Comparison of ENCODE assay signal across 8 cellular contexts in genomic region chr7:106283831-106284515, GRCh38. TPM values are rescaled to one million over a fixed set of nuclear protein-coding genes. Genes with fewer than 3 reads are reported as not detected.
DNase-seq lines count a peak whose midpoint lies in the region; ATAC-seq and TF ChIP-seq lines count a peak whose summit lies in the region.

No MANE protein-coding gene starts in this region.

- H3K4me3 ChIP-seq in endocrine pancreas (ENCODE audit: control insufficient read depth, insufficient read depth, low read length) (peak overlapping the region; percentile 99), mesodermal cell (ENCODE audit: extremely low read depth, insufficient read depth, low read length, poor library complexity, severe bottlenecking) (peak overlapping the region; percentile 69)

- no peaks in the 10 kb centered on the region for H3K9me3 Mint-ChIP-seq in activated CD8-positive, alpha-beta memory T cell treated with anti-CD3 and anti-CD28 coated beads, Interleukin-2, amount 10 ng/mL, durations not matched to agents 7 days and 5 days (ENCODE audit: low read depth)

- peak overlapping the region; percentile 95 for H3K4me3 Mint-ChIP-seq in activated CD8-positive, alpha-beta memory T cell treated with anti-CD3 and anti-CD28 coated beads, Interleukin-2, amount 10 ng/mL, durations not matched to agents 7 days and 5 days

- H3K27me3 ChIP-seq in endocrine pancreas (ENCODE audit: control insufficient read depth, insufficient read depth, low read length): no peaks in the 10 kb centered on the region

- CTCF ChIA-PET in activated CD8-positive, alpha-beta memory T cell treated with anti-CD3 and anti-CD28 coated beads, Interleukin-2, amount 10 ng/mL, durations not matched to agents 7 days and 5 days (lab: Charles Lee): interaction anchor here (1.8 to 2.6 kb wide), 3 partner anchors 63 to 141 kb away, joined by 4 to 18 read pairs (median 9); no protein-coding TSS in a partner anchor

- ATAC-seq in HG02973 (IDR thresholded peaks at IDR 0.05; ENCODE audit: unreplicated experiment): peak; percentile 4
- peak; percentile 3 for ATAC-seq in activated CD8-positive, alpha-beta memory T cell treated with anti-CD3 and anti-CD28 coated beads, Interleukin-2, amount 10 ng/mL, durations not matched to agents 7 days and 5 days

- DNase-seq in GM13977 (ENCODE audit: low spot score): peak; percentile 8
- peak; percentile 51 for DNase-seq in NCI-H345 treated with DMSO at 0.1 percent for 48 hours (lab: John Stamatoyannopoulos, UW; ENCODE audit: unreplicated experiment)
- DNase-seq in activated CD8-positive, alpha-beta memory T cell treated with anti-CD3 and anti-CD28 coated beads, Interleukin-2, amount 10 ng/mL, durations not matched to agents 7 days and 5 days: peak; percentile 66
- peak; percentile 7 to 21 for DNase-seq in stimulated activated CD8-positive, alpha-beta memory T cell treated with anti-CD3 and anti-CD28 coated beads, Interleukin-15, amount 100 ng/mL, for 4 hours (ENCODE audit: low read depth in 2 of 2)
- DNase-seq in GOT3 (lab: John Stamatoyannopoulos, UW): no peak

- no peaks in the 10 kb centered on the region for H3K27me3 Mint-ChIP-seq in activated CD8-positive, alpha-beta memory T cell treated with anti-CD3 and anti-CD28 coated beads, Interleukin-2, amount 10 ng/mL, durations not matched to agents 7 days and 5 days

- H3K36me3 ChIP-seq in endocrine pancreas (ENCODE audit: control insufficient read depth, insufficient read depth, low read length): no peaks in the 10 kb centered on the region
- no peaks in the 10 kb centered on the region for H3K36me3 ChIP-seq in mesodermal cell (ENCODE audit: control insufficient read depth, insufficient read depth, low read length)

- in situ Hi-C loops in GM13977 (cut with MboI; ENCODE audit: low pct_unique_long_range_greater_than_20kb, low sequenced_read_pairs, unreplicated experiment): no loop called here

- 0% methylated on average over 32 to 34 of the region's 43 CpGs for WGBS in mesodermal cell (ENCODE audit: insufficient coverage in 2 of 2), 2 experiments

- H3K27ac Mint-ChIP-seq in activated CD8-positive, alpha-beta memory T cell treated with anti-CD3 and anti-CD28 coated beads, Interleukin-2, amount 10 ng/mL, durations not matched to agents 7 days and 5 days: peak overlapping the region; percentile 92

- peaks cover 19% of the 10 kb centered on the region for H3K36me3 Mint-ChIP-seq in activated CD8-positive, alpha-beta memory T cell treated with anti-CD3 and anti-CD28 coated beads, Interleukin-2, amount 10 ng/mL, durations not matched to agents 7 days and 5 days

- peaks cover 11% of the 10 kb centered on the region for H3K4me1 ChIP-seq in endocrine pancreas (ENCODE audit: control insufficient read depth, insufficient read depth, low read length)
- peaks cover 5% of the 10 kb centered on the region for H3K4me1 ChIP-seq in mesodermal cell (ENCODE audit: control insufficient read depth, insufficient read depth, low read length, poor library complexity, severe bottlenecking)

- no peaks in the 10 kb centered on the region for H3K9me3 ChIP-seq in endocrine pancreas (ENCODE audit: control insufficient read depth, low read length)
- H3K9me3 ChIP-seq in mesodermal cell (ENCODE audit: control insufficient read depth, low read length): no peaks in the 10 kb centered on the region

- peak overlapping the region; percentile 66 for H3K27ac ChIP-seq in mesodermal cell (ENCODE audit: low read depth, low read length, severe bottlenecking)

- H3K9ac ChIP-seq in endocrine pancreas (ENCODE audit: control insufficient read depth, insufficient read depth, low read length): peak overlapping the region; percentile 87

- no peak for TF ChIP-seq CTCF in GM13977 (IDR thresholded peaks at IDR 0.05; ENCODE audit: extremely low read depth, insufficient read depth, missing control alignments)

- H3K4me1 Mint-ChIP-seq in activated CD8-positive, alpha-beta memory T cell treated with anti-CD3 and anti-CD28 coated beads, Interleukin-2, amount 10 ng/mL, durations not matched to agents 7 days and 5 days: peaks cover 51% of the 10 kb centered on the region

RNA-seq across cellular contexts. Expression of gene NAMPT, which starts 0.8 kb away (rescaled TPM):
- 100 to 1,000 TPM in 1 of 2 experiments, 10 to 100 TPM in 1; 89.7 to 188 TPM for total RNA-seq in activated CD8-positive, alpha-beta memory T cell treated with anti-CD3 and anti-CD28 coated beads, Interleukin-2, amount 10 ng/mL, durations not matched to agents 7 days and 5 days
- 60.5 TPM for polyA plus RNA-seq in mesodermal cell (2013, experiment 1 of 2)
- 72.3 TPM for polyA plus RNA-seq in mesodermal cell (2013, experiment 2 of 2)
